ENCODE assay signal across 16 cellular contexts in the genomic region with DNA sequence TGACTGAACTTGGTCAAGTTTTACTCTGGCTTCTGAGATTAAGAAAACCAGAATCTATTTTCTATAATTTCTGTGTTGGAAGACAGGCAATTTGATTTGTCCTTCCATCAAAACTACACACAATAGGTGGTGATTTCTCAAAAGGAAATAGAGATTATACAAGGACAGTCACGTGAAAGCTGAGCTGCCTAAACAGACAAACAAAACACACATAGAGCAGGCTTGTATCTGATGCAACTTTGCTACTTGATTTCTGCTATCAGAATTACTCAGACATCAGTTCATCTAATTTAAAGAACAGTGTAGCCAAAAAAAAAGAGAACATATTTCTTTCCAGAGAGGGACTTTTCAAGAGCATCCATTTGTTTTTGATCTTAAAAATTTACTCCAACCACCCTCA.
DNase-seq lines count a peak whose midpoint lies in the region; ATAC-seq lines count a peak whose summit lies in the region.
"Had no signal": no experiment of that assay in that cellular context is flagged by ENCODE, and none has a peak within 500 bp of the region (broad histone marks: within the 10 kb centered on the region; RNA-seq: fewer than 3 reads in every experiment).

No MANE protein-coding gene starts in this region.

- H3K4me1 ChIP-seq in neuronal stem cell (ENCODE audit: control insufficient read depth in 2 of 2, insufficient read depth in 1 of 2, low read depth in 1 of 2, low read length in 2 of 2): no peaks in the 10 kb centered on the region

- no peak overlapping the region for H3K4me3 ChIP-seq in neuronal stem cell (ENCODE audit: low read length in 2 of 2)
- H3K4me3 ChIP-seq: SK-N-MC had no signal

- no peak overlapping the region for H2AK5ac ChIP-seq in neuronal stem cell (ENCODE audit: low read depth, low read length)

- no peak overlapping the region for H4K91ac ChIP-seq in neuronal stem cell (ENCODE audit: low read depth, low read length, poor library complexity)

- no peaks in the 10 kb centered on the region for H3K4me1 Mint-ChIP-seq in naive thymus-derived CD8-positive, alpha-beta T cell

- no peak overlapping the region for H2BK12ac ChIP-seq in neuronal stem cell (ENCODE audit: low read length)

- H2BK120ac ChIP-seq in neuronal stem cell (ENCODE audit: low read depth, low read length): no peak overlapping the region

- no peaks in the 10 kb centered on the region for H3K79me1 ChIP-seq in neuronal stem cell (ENCODE audit: low read depth, low read length)

- no peak overlapping the region for H3K4ac ChIP-seq in neuronal stem cell (ENCODE audit: low read length)

- WGBS in neuronal stem cell (ENCODE audit: extremely low coverage in 2 of 2, insufficient read length in 2 of 2, insufficient replicate concordance in 1 of 2), 2 donors: no CpG with 5 or more reads among the region's 1 CpG

- H3K4me3 Mint-ChIP-seq in naive thymus-derived CD8-positive, alpha-beta T cell: no peak overlapping the region
- H3K4me3 Mint-ChIP-seq: CD8-positive, alpha-beta T cell had no signal

- POLR2A ChIA-PET in naive thymus-derived CD8-positive, alpha-beta T cell (lab: Charles Lee): no interaction called here

- H3K36me3 Mint-ChIP-seq in naive thymus-derived CD8-positive, alpha-beta T cell: no peaks in the 10 kb centered on the region
- H3K36me3 Mint-ChIP-seq: CD8-positive, alpha-beta T cell had no signal

- no peak overlapping the region for H3K14ac ChIP-seq in neuronal stem cell (ENCODE audit: low read length)

- no peak overlapping the region for H3K4me2 ChIP-seq in neuronal stem cell (ENCODE audit: insufficient read depth, low read length, poor library complexity, severe bottlenecking)

- no peaks in the 10 kb centered on the region for H3K27me3 ChIP-seq in neuronal stem cell (ENCODE audit: control insufficient read depth in 3 of 3, insufficient read depth in 3 of 3, low read depth in 1 of 3, low read length in 3 of 3)

- no peak overlapping the region for H3K9ac ChIP-seq in neuronal stem cell (ENCODE audit: low read depth, low read length, poor library complexity)

- peaks cover 0 to 6% (median 0%) of the 10 kb centered on the region in 9 donors for H3K9me3 Mint-ChIP-seq in naive thymus-derived CD8-positive, alpha-beta T cell
- H3K9me3 Mint-ChIP-seq: CD8-positive, alpha-beta T cell had no signal

- peak overlapping the region; percentile 41 for H2AFZ ChIP-seq in neuronal stem cell (ENCODE audit: low read length)

- H3K9me3 ChIP-seq in neuronal stem cell (replicated peaks in 1 of 2; ENCODE audit: control insufficient read depth in 2 of 2, insufficient read depth in 1 of 2, low read depth in 1 of 2, low read length in 2 of 2): no peaks in the 10 kb centered on the region

- peak overlapping the region; percentile 60 for H3K27ac ChIP-seq in epithelial cell of prostate
- no peak overlapping the region for H3K27ac ChIP-seq in neuronal stem cell (replicated peaks; ENCODE audit: low read length)
- H3K27ac ChIP-seq: SK-N-MC had no signal

- no peak overlapping the region for H3K18ac ChIP-seq in neuronal stem cell (ENCODE audit: low read length)

- H4K8ac ChIP-seq in neuronal stem cell (ENCODE audit: low read depth, low read length): no peak overlapping the region

- no peak overlapping the region for H2BK5ac ChIP-seq in neuronal stem cell (ENCODE audit: low read length)

- no peaks in the 10 kb centered on the region for H3K36me3 ChIP-seq in neuronal stem cell (replicated peaks in 1 of 2; ENCODE audit: control insufficient read depth in 2 of 2, insufficient read depth in 2 of 2, low read length in 2 of 2)

- H3K23ac ChIP-seq in neuronal stem cell (ENCODE audit: low read depth, low read length, poor library complexity): no peak overlapping the region

- H3K27ac Mint-ChIP-seq in naive thymus-derived CD8-positive, alpha-beta T cell: no peak overlapping the region
- H3K27ac Mint-ChIP-seq: CD8-positive, alpha-beta T cell had no signal

- DNase-seq in LHCN-M2 (ENCODE audit: low read depth): peak; percentile 12
- DNase-seq in OCI-M1 (lab: John Stamatoyannopoulos, UW): peak; percentile 36
- DNase-seq in epithelial cell of prostate (ENCODE audit: low read depth, low spot score): no peak
- no peak for DNase-seq in neuronal stem cell (ENCODE audit: low spot score)
- no peak for DNase-seq in Ammon's horn (ENCODE audit: low spot score)
- DNase-seq in Kasumi-1 (lab: John Stamatoyannopoulos, UW): no peak
- no peak for DNase-seq in naive thymus-derived CD8-positive, alpha-beta T cell
- DNase-seq: CD8-positive, alpha-beta T cell; DMS79 treated with DMSO at 0.1 percent for 48 hours; H7; NCI-H1105; NCI-H1694; NCI-H748 treated with DMSO at 0.1 percent for 48 hours; T-helper 1 cell had no signal

- no peak for ATAC-seq in GM21367 (IDR thresholded peaks at IDR 0.05; ENCODE audit: unreplicated experiment)
- no peak for ATAC-seq in naive thymus-derived CD8-positive, alpha-beta T cell
- ATAC-seq: CD8-positive, alpha-beta T cell had no signal

- H3K27me3 Mint-ChIP-seq in naive thymus-derived CD8-positive, alpha-beta T cell: no peaks in the 10 kb centered on the region

- H2BK15ac ChIP-seq in neuronal stem cell (ENCODE audit: low read length): no peak overlapping the region

Comparison
In these comparisons a context has a peak if more than half of its experiments do, and no peak if none do; other contexts are left out.
1. DNase-seq: peak in LHCN-M2 (single experiment) and OCI-M1 (single experiment); none in epithelial cell of prostate (single experiment), neuronal stem cell (single experiment), Ammon's horn (single experiment), Kasumi-1 (0 of 2) and naive thymus-derived CD8-positive, alpha-beta T cell (0 of 10).